Comparison of ENCODE assay signal across 25 cellular contexts in the genomic region with DNA sequence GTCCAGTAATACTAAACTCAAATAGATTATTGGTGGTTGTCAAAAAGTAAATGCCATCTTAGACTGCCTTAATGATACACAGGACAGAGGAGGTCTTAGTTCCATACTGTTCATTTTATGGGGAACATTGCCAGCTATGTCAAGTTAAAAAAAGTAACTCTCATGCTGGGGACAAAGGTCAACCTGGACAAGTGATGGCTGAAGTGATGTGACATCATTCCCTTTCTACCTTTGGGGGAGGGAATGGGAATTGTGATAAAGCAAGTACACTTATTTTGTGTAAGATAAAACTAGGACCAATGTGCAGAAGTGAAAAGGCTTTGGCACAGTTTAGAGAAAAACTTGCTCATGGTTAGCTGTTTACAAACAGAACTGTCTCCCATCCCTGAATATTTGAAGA. TPM values are rescaled to one million over a fixed set of nuclear protein-coding genes. Genes with fewer than 3 reads are reported as not detected.
"Had no signal": no experiment of that assay in that cellular context is flagged by ENCODE, and none has a peak within 500 bp of the region (broad histone marks: within the 10 kb centered on the region; RNA-seq: fewer than 3 reads in every experiment).

No MANE protein-coding gene starts in this region.

- H3K9me3 Mint-ChIP-seq: mesothelial cell of epicardium; naive thymus-derived CD4-positive, alpha-beta T cell; nephron; neural progenitor cell; stimulated activated naive CD8-positive, alpha-beta T cell treated with anti-CD3 and anti-CD28 coated beads, Interleukin-15, amount 100 ng/mL, for 72 hours had no signal

- H3K27me3 ChIP-seq: esophagus muscularis mucosa, foreskin keratinocyte, gastroesophageal sphincter, heart left ventricle, neural progenitor cell, right atrium auricular region, sigmoid colon, spleen, suprapubic skin, transverse colon, upper lobe of right lung, uterus had no signal

- H3K9me3 ChIP-seq: esophagus muscularis mucosa, gastroesophageal sphincter, heart left ventricle, prostate gland, right atrium auricular region, sigmoid colon, spleen, suprapubic skin, transverse colon, upper lobe of right lung, uterus had no signal

- H3K4me1 ChIP-seq: foreskin keratinocyte, gastroesophageal sphincter, neural progenitor cell, prostate gland, right atrium auricular region, sigmoid colon, suprapubic skin, upper lobe of right lung, uterus had no signal

- H3K4me3 Mint-ChIP-seq: mesothelial cell of epicardium; naive thymus-derived CD4-positive, alpha-beta T cell; nephron; neural progenitor cell; stimulated activated naive CD8-positive, alpha-beta T cell treated with anti-CD3 and anti-CD28 coated beads, Interleukin-15, amount 100 ng/mL, for 72 hours had no signal

- ATAC-seq: foreskin keratinocyte; gastroesophageal sphincter; heart left ventricle; left cardiac atrium; naive thymus-derived CD4-positive, alpha-beta T cell; stimulated activated naive CD8-positive, alpha-beta T cell treated with anti-CD3 and anti-CD28 coated beads, Interleukin-15, amount 100 ng/mL, for 72 hours; upper lobe of right lung had no signal

- DNase-seq: dermis blood vessel endothelial cell; effector memory CD4-positive, alpha-beta T cell; foreskin keratinocyte; heart left ventricle; hippocampal formation; left cardiac atrium; mesenchymal stem cell; naive thymus-derived CD4-positive, alpha-beta T cell; sigmoid colon; spleen; stimulated activated CD4-positive, alpha-beta T cell treated with anti-CD3 and anti-CD28 coated beads, Interleukin-2, amount 100 ng/mL, for 48 hours; stimulated activated naive CD4-positive, alpha-beta T cell; stimulated activated naive CD8-positive, alpha-beta T cell treated with anti-CD3 and anti-CD28 coated beads, Interleukin-15, amount 100 ng/mL, for 72 hours; transverse colon; upper lobe of right lung; uterus had no signal

- H3K4me1 Mint-ChIP-seq: mesothelial cell of epicardium; nephron; neural progenitor cell; stimulated activated naive CD8-positive, alpha-beta T cell treated with anti-CD3 and anti-CD28 coated beads, Interleukin-15, amount 100 ng/mL, for 72 hours had no signal

- H3K36me3 ChIP-seq: prostate gland, uterus had no signal

- H3K27ac Mint-ChIP-seq: mesothelial cell of epicardium; nephron; neural progenitor cell; stimulated activated naive CD8-positive, alpha-beta T cell treated with anti-CD3 and anti-CD28 coated beads, Interleukin-15, amount 100 ng/mL, for 72 hours had no signal

- H3K27me3 Mint-ChIP-seq: naive thymus-derived CD4-positive, alpha-beta T cell; stimulated activated naive CD8-positive, alpha-beta T cell treated with anti-CD3 and anti-CD28 coated beads, Interleukin-15, amount 100 ng/mL, for 72 hours had no signal

- H3K27ac ChIP-seq: coronary artery, esophagus muscularis mucosa, foreskin keratinocyte, gastroesophageal sphincter, heart left ventricle, neural progenitor cell, prostate gland, right atrium auricular region, sigmoid colon, spleen, suprapubic skin, transverse colon, upper lobe of right lung, uterus had no signal

- H3K4me3 ChIP-seq: coronary artery, esophagus muscularis mucosa, gastroesophageal sphincter, heart left ventricle, neural progenitor cell, prostate gland, right atrium auricular region, sigmoid colon, spleen, suprapubic skin, transverse colon, upper lobe of right lung, uterus had no signal

RNA-seq across cellular contexts. Expression of gene SNORC, which starts 24.0 kb away (rescaled TPM):
- polyA plus RNA-seq: naive thymus-derived CD4-positive, alpha-beta T cell had no signal
